ENCODE assay signal across 1 cellular context in genomic region chr11:68120212-68121066, GRCh38.
A peak's percentile ranks its signal among the peaks of the same experiment; 100 is the strongest.
TF ChIP-seq lines count a peak whose summit lies in the region.

No MANE protein-coding gene starts in this region.

TF ChIP-seq in GM12878, 131 proteins besides CTCF, POLR2A, EP300 and RAD21 (continued from another document and continues in another):
- TF ChIP-seq, protein P1, sequence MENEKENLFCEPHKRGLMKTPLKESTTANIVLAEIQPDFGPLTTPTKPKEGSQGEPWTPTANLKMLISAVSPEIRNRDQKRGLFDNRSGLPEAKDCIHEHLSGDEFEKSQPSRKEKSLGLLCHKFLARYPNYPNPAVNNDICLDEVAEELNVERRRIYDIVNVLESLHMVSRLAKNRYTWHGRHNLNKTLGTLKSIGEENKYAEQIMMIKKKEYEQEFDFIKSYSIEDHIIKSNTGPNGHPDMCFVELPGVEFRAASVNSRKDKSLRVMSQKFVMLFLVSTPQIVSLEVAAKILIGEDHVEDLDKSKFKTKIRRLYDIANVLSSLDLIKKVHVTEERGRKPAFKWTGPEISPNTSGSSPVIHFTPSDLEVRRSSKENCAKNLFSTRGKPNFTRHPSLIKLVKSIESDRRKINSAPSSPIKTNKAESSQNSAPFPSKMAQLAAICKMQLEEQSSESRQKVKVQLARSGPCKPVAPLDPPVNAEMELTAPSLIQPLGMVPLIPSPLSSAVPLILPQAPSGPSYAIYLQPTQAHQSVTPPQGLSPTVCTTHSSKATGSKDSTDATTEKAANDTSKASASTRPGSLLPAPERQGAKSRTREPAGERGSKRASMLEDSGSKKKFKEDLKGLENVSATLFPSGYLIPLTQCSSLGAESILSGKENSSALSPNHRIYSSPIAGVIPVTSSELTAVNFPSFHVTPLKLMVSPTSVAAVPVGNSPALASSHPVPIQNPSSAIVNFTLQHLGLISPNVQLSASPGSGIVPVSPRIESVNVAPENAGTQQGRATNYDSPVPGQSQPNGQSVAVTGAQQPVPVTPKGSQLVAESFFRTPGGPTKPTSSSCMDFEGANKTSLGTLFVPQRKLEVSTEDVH (IDR thresholded peaks at IDR 0.05; ENCODE audit: low read depth, partially characterized antibody): no peak
- TF ChIP-seq ZNF384 (IDR thresholded peaks at IDR 0.05; ENCODE audit: borderline replicate concordance, low read depth, low read length) (peak; percentile 53), CREB1 (IDR thresholded peaks at IDR 0.05; ENCODE audit: low read depth) (0 out of 2 replicates have a peak, but pooled peaks have one; percentile 43), BCL11A (IDR thresholded peaks at IDR 0.05; ENCODE audit: low read depth, low read length) (0 out of 2 replicates have a peak, but pooled peaks have one; percentile 44), NR2F1 (conservative IDR thresholded peaks at IDR 0.05) (no peak), BRCA1 (IDR thresholded peaks at IDR 0.05; ENCODE audit: low read depth, low read length) (no peak), FOXM1 (IDR thresholded peaks at IDR 0.05; ENCODE audit: low read depth, low read length) (no peak), IKZF1 (conservative IDR thresholded peaks at IDR 0.05) (no peak), ZNF274 (IDR thresholded peaks at IDR 0.05; ENCODE audit: insufficient read depth, insufficient read length) (no peak), IRF4 (IDR thresholded peaks at IDR 0.05; ENCODE audit: low read depth, low read length) (no peak), ATF7 (IDR thresholded peaks at IDR 0.05; ENCODE audit: low read depth) (no peak), MXI1 (IDR thresholded peaks at IDR 0.05; ENCODE audit: low read depth, low read length) (0 out of 2 replicates have a peak, but pooled peaks have one; percentile 29), PKNOX1 (IDR thresholded peaks at IDR 0.05) (no peak), SIN3A (IDR thresholded peaks at IDR 0.05; ENCODE audit: low read depth, low read length) (no peak), WRNIP1 (IDR thresholded peaks at IDR 0.05; ENCODE audit: borderline replicate concordance, low read depth, low read length) (no peak), CBFB (IDR thresholded peaks at IDR 0.05; ENCODE audit: low read depth) (peak; percentile 25; the same call in 1 of the 2 replicates), RELB (IDR thresholded peaks at IDR 0.05; ENCODE audit: low read depth) (peak; percentile 19; the same call in 1 of the 2 replicates), RAD51 (IDR thresholded peaks at IDR 0.05) (no peak), STAT3 (IDR thresholded peaks at IDR 0.05; ENCODE audit: low read depth, low read length) (no peak), EZH2 (IDR thresholded peaks at IDR 0.05; ENCODE audit: borderline replicate concordance, control insufficient read depth, low read depth, low read length) (no peak), MYC (IDR thresholded peaks at IDR 0.05; ENCODE audit: insufficient read depth, insufficient read length, insufficient replicate concordance, low read length, severe bottlenecking) (no peak), NFIC (IDR thresholded peaks at IDR 0.05; ENCODE audit: low read depth, low read length) (no peak), SREBF1 (IDR thresholded peaks at IDR 0.05; ENCODE audit: low read length) (no peak), GATAD2B (conservative IDR thresholded peaks at IDR 0.05; ENCODE audit: low read depth) (no peak), KAT2A (conservative IDR thresholded peaks at IDR 0.05; ENCODE audit: control insufficient read depth, low read depth, low read length) (no peak), BMI1 (IDR thresholded peaks at IDR 0.05; ENCODE audit: borderline replicate concordance) (no peak), SREBF2 (IDR thresholded peaks at IDR 0.05; ENCODE audit: low read length) (no peak), ASH2L (IDR thresholded peaks at IDR 0.05; ENCODE audit: borderline replicate concordance, low read depth) (no peak), POLR2AphosphoS5 (IDR thresholded peaks at IDR 0.05; ENCODE audit: low read length) (peak; percentile 58; the same call in 1 of the 2 replicates), RBBP5 (conservative IDR thresholded peaks at IDR 0.05) (no peak), KLF5 (IDR thresholded peaks at IDR 0.05; ENCODE audit: partially characterized antibody) (no peak), RUNX3 (IDR thresholded peaks at IDR 0.05; ENCODE audit: low read length) (peak; percentile 95), POLR2AphosphoS2 (IDR thresholded peaks at IDR 0.05; ENCODE audit: low read depth, low read length) (no peak), HDGF (IDR thresholded peaks at IDR 0.05) (no peak), SMAD1 (IDR thresholded peaks at IDR 0.05; ENCODE audit: low read depth, partially characterized antibody) (peak; percentile 32), MEF2A (IDR thresholded peaks at IDR 0.05; ENCODE audit: insufficient read depth, low read depth, low read length) (no peak), NFXL1 (IDR thresholded peaks at IDR 0.05; ENCODE audit: borderline replicate concordance) (no peak), ZNF24 (IDR thresholded peaks at IDR 0.05) (no peak), MTA2 (IDR thresholded peaks at IDR 0.05; ENCODE audit: low read depth) (0 out of 2 replicates have a peak, but pooled peaks have one; percentile 22), MTA3 (IDR thresholded peaks at IDR 0.05; ENCODE audit: borderline replicate concordance, low read length) (no peak; the same call in 1 of the 2 replicates), ATF3 (IDR thresholded peaks at IDR 0.05; ENCODE audit: borderline replicate concordance, extremely low read depth, low read depth, low read length) (no peak)
- TF ChIP-seq, protein P2, sequence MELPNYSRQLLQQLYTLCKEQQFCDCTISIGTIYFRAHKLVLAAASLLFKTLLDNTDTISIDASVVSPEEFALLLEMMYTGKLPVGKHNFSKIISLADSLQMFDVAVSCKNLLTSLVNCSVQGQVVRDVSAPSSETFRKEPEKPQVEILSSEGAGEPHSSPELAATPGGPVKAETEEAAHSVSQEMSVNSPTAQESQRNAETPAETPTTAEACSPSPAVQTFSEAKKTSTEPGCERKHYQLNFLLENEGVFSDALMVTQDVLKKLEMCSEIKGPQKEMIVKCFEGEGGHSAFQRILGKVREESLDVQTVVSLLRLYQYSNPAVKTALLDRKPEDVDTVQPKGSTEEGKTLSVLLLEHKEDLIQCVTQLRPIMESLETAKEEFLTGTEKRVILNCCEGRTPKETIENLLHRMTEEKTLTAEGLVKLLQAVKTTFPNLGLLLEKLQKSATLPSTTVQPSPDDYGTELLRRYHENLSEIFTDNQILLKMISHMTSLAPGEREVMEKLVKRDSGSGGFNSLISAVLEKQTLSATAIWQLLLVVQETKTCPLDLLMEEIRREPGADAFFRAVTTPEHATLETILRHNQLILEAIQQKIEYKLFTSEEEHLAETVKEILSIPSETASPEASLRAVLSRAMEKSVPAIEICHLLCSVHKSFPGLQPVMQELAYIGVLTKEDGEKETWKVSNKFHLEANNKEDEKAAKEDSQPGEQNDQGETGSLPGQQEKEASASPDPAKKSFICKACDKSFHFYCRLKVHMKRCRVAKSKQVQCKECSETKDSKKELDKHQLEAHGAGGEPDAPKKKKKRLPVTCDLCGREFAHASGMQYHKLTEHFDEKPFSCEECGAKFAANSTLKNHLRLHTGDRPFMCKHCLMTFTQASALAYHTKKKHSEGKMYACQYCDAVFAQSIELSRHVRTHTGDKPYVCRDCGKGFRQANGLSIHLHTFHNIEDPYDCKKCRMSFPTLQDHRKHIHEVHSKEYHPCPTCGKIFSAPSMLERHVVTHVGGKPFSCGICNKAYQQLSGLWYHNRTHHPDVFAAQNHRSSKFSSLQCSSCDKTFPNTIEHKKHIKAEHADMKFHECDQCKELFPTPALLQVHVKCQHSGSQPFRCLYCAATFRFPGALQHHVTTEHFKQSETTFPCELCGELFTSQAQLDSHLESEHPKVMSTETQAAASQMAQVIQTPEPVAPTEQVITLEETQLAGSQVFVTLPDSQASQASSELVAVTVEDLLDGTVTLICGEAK (IDR thresholded peaks at IDR 0.05; ENCODE audit: borderline replicate concordance): no peak
- TF ChIP-seq, protein P3, sequence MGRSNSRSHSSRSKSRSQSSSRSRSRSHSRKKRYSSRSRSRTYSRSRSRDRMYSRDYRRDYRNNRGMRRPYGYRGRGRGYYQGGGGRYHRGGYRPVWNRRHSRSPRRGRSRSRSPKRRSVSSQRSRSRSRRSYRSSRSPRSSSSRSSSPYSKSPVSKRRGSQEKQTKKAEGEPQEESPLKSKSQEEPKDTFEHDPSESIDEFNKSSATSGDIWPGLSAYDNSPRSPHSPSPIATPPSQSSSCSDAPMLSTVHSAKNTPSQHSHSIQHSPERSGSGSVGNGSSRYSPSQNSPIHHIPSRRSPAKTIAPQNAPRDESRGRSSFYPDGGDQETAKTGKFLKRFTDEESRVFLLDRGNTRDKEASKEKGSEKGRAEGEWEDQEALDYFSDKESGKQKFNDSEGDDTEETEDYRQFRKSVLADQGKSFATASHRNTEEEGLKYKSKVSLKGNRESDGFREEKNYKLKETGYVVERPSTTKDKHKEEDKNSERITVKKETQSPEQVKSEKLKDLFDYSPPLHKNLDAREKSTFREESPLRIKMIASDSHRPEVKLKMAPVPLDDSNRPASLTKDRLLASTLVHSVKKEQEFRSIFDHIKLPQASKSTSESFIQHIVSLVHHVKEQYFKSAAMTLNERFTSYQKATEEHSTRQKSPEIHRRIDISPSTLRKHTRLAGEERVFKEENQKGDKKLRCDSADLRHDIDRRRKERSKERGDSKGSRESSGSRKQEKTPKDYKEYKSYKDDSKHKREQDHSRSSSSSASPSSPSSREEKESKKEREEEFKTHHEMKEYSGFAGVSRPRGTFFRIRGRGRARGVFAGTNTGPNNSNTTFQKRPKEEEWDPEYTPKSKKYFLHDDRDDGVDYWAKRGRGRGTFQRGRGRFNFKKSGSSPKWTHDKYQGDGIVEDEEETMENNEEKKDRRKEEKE (IDR thresholded peaks at IDR 0.05): no peak
- TF ChIP-seq, protein P4, sequence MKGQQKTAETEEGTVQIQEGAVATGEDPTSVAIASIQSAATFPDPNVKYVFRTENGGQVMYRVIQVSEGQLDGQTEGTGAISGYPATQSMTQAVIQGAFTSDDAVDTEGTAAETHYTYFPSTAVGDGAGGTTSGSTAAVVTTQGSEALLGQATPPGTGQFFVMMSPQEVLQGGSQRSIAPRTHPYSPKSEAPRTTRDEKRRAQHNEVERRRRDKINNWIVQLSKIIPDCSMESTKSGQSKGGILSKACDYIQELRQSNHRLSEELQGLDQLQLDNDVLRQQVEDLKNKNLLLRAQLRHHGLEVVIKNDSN (IDR thresholded peaks at IDR 0.05; ENCODE audit: borderline replicate concordance, extremely low read length, insufficient read depth, low read depth, low read length): no peak
- TF ChIP-seq, protein P5, sequence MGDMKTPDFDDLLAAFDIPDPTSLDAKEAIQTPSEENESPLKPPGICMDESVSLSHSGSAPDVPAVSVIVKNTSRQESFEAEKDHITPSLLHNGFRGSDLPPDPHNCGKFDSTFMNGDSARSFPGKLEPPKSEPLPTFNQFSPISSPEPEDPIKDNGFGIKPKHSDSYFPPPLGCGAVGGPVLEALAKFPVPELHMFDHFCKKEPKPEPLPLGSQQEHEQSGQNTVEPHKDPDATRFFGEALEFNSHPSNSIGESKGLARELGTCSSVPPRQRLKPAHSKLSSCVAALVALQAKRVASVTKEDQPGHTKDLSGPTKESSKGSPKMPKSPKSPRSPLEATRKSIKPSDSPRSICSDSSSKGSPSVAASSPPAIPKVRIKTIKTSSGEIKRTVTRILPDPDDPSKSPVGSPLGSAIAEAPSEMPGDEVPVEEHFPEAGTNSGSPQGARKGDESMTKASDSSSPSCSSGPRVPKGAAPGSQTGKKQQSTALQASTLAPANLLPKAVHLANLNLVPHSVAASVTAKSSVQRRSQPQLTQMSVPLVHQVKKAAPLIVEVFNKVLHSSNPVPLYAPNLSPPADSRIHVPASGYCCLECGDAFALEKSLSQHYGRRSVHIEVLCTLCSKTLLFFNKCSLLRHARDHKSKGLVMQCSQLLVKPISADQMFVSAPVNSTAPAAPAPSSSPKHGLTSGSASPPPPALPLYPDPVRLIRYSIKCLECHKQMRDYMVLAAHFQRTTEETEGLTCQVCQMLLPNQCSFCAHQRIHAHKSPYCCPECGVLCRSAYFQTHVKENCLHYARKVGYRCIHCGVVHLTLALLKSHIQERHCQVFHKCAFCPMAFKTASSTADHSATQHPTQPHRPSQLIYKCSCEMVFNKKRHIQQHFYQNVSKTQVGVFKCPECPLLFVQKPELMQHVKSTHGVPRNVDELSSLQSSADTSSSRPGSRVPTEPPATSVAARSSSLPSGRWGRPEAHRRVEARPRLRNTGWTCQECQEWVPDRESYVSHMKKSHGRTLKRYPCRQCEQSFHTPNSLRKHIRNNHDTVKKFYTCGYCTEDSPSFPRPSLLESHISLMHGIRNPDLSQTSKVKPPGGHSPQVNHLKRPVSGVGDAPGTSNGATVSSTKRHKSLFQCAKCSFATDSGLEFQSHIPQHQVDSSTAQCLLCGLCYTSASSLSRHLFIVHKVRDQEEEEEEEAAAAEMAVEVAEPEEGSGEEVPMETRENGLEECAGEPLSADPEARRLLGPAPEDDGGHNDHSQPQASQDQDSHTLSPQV (IDR thresholded peaks at IDR 0.05): no peak
- TF ChIP-seq, protein P6, sequence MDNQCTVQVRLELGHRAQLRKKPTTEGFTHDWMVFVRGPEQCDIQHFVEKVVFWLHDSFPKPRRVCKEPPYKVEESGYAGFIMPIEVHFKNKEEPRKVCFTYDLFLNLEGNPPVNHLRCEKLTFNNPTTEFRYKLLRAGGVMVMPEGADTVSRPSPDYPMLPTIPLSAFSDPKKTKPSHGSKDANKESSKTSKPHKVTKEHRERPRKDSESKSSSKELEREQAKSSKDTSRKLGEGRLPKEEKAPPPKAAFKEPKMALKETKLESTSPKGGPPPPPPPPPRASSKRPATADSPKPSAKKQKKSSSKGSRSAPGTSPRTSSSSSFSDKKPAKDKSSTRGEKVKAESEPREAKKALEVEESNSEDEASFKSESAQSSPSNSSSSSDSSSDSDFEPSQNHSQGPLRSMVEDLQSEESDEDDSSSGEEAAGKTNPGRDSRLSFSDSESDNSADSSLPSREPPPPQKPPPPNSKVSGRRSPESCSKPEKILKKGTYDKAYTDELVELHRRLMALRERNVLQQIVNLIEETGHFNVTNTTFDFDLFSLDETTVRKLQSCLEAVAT (IDR thresholded peaks at IDR 0.05): no peak
